In genomic region chr3:106068795-106069194, GRCh38 we compare ENCODE assay signal across 10 cellular contexts.
DNase-seq lines count a peak whose midpoint lies in the region; ATAC-seq and TF ChIP-seq lines count a peak whose summit lies in the region.
"Had no signal": no experiment of that assay in that cellular context is flagged by ENCODE, and none has a peak within 500 bp of the region (broad histone marks: within the 10 kb centered on the region; RNA-seq: fewer than 3 reads in every experiment).

No MANE protein-coding gene starts in this region.

- H3K9me3 Mint-ChIP-seq in activated CD4-positive, alpha-beta memory T cell treated with anti-CD3 and anti-CD28 coated beads for 36 hours, result peaks cover 8% of the 10 kb centered on the region
- peaks cover 13% of the 10 kb centered on the region for H3K9me3 Mint-ChIP-seq in activated CD4-positive, alpha-beta memory T cell treated with anti-CD3 and anti-CD28 coated beads, Interleukin-2, amount 10 ng/mL, durations not matched to agents 7 days and 5 days
- peaks cover 9% of the 10 kb centered on the region for H3K9me3 Mint-ChIP-seq in stimulated activated effector memory CD8-positive, alpha-beta T cell treated with anti-CD3 and anti-CD28 coated beads, Interleukin-12 subunit alpha, Interleukin-12 subunit beta, amount 100 ng/mL, for 72 hours

- ATAC-seq in HG02938 (IDR thresholded peaks at IDR 0.05; ENCODE audit: unreplicated experiment), result peak; percentile 89
- ATAC-seq in stimulated activated effector memory CD8-positive, alpha-beta T cell treated with anti-CD3 and anti-CD28 coated beads, Interleukin-12 subunit alpha, Interleukin-12 subunit beta, amount 100 ng/mL, for 72 hours, result peak; percentile 99
- no peak for ATAC-seq in GM21723 (IDR thresholded peaks at IDR 0.05; ENCODE audit: unreplicated experiment)

- peaks cover 3% of the 10 kb centered on the region for H3K36me3 Mint-ChIP-seq in activated CD4-positive, alpha-beta memory T cell treated with anti-CD3 and anti-CD28 coated beads for 36 hours
- H3K36me3 Mint-ChIP-seq in activated CD4-positive, alpha-beta memory T cell treated with anti-CD3 and anti-CD28 coated beads, Interleukin-2, amount 10 ng/mL, durations not matched to agents 7 days and 5 days (ENCODE audit: low read depth), result peaks cover 4% of the 10 kb centered on the region
- no peaks in the 10 kb centered on the region for H3K36me3 Mint-ChIP-seq in stimulated activated effector memory CD8-positive, alpha-beta T cell treated with anti-CD3 and anti-CD28 coated beads, Interleukin-12 subunit alpha, Interleukin-12 subunit beta, amount 100 ng/mL, for 72 hours

- peak overlapping the region in 3 of 5 donors; percentile 14 to 53 (median 46) for H3K27ac ChIP-seq in adrenal gland

- intact Hi-C loops in activated CD4-positive, alpha-beta memory T cell treated with anti-CD3 and anti-CD28 coated beads for 36 hours (cut with micrococcal nuclease), result loop anchor here (2.0 kb wide), 1 partner anchor 58 kb away; no protein-coding TSS in a partner anchor
- intact Hi-C loops in adrenal gland (cut with DNase I), result no loop called here

- H3K4me3 ChIP-seq in adrenal gland, result no peak overlapping the region

- no peak overlapping the region for H3K4me3 Mint-ChIP-seq in activated CD4-positive, alpha-beta memory T cell treated with anti-CD3 and anti-CD28 coated beads for 36 hours
- no peak overlapping the region for H3K4me3 Mint-ChIP-seq in activated CD4-positive, alpha-beta memory T cell treated with anti-CD3 and anti-CD28 coated beads, Interleukin-2, amount 10 ng/mL, durations not matched to agents 7 days and 5 days
- H3K4me3 Mint-ChIP-seq in stimulated activated effector memory CD8-positive, alpha-beta T cell treated with anti-CD3 and anti-CD28 coated beads, Interleukin-12 subunit alpha, Interleukin-12 subunit beta, amount 100 ng/mL, for 72 hours, result peak overlapping the region; percentile 50

- peaks cover 13% of the 10 kb centered on the region in 2 donors for H3K4me1 ChIP-seq in adrenal gland (replicated peaks in 1 of 2)

- no peaks in the 10 kb centered on the region for H3K36me3 ChIP-seq in adrenal gland (replicated peaks in 1 of 2)

- H3K9me3 ChIP-seq in adrenal gland (replicated peaks in 1 of 3), result peaks cover 0 to 1% (median 0%) of the 10 kb centered on the region in 3 donors

- POLR2A ChIA-PET in activated CD4-positive, alpha-beta memory T cell treated with anti-CD3 and anti-CD28 coated beads for 36 hours (lab: Charles Lee), result no interaction called here
- POLR2A ChIA-PET in activated CD4-positive, alpha-beta memory T cell treated with anti-CD3 and anti-CD28 coated beads, Interleukin-2, amount 10 ng/mL, durations not matched to agents 7 days and 5 days (lab: Charles Lee), result interaction anchor here (0.7 kb wide), 1 partner anchor 541 kb away, joined by 3 read pairs; no protein-coding TSS in a partner anchor

- H3K27me3 Mint-ChIP-seq in activated CD4-positive, alpha-beta memory T cell treated with anti-CD3 and anti-CD28 coated beads for 36 hours, result no peaks in the 10 kb centered on the region
- H3K27me3 Mint-ChIP-seq in activated CD4-positive, alpha-beta memory T cell treated with anti-CD3 and anti-CD28 coated beads, Interleukin-2, amount 10 ng/mL, durations not matched to agents 7 days and 5 days, result no peaks in the 10 kb centered on the region

- DNase-seq in activated CD4-positive, alpha-beta memory T cell treated with anti-CD3 and anti-CD28 coated beads for 36 hours, result no peak
- DNase-seq in activated CD4-positive, alpha-beta memory T cell treated with anti-CD3 and anti-CD28 coated beads, Interleukin-2, amount 10 ng/mL, durations not matched to agents 7 days and 5 days, result no peak
- peak in 5 of 7 donors; percentile 10 to 53 (median 23) for DNase-seq in adrenal gland
- no peak for DNase-seq in stimulated activated effector memory CD8-positive, alpha-beta T cell treated with anti-CD3 and anti-CD28 coated beads, Interleukin-12 subunit alpha, Interleukin-12 subunit beta, amount 100 ng/mL, for 72 hours (ENCODE audit: low spot score in 2 of 2)
- no peak for DNase-seq in NCI-H524 (lab: John Stamatoyannopoulos, UW)
- DNase-seq in NCI-H128 (lab: John Stamatoyannopoulos, UW; ENCODE audit: unreplicated experiment), result no peak
- DNase-seq: ACHN, NCI-H1694 had no signal

- H3K27ac Mint-ChIP-seq in activated CD4-positive, alpha-beta memory T cell treated with anti-CD3 and anti-CD28 coated beads for 36 hours, result peak overlapping the region; percentile 14
- H3K27ac Mint-ChIP-seq in activated CD4-positive, alpha-beta memory T cell treated with anti-CD3 and anti-CD28 coated beads, Interleukin-2, amount 10 ng/mL, durations not matched to agents 7 days and 5 days, result no peak overlapping the region
- H3K27ac Mint-ChIP-seq in stimulated activated effector memory CD8-positive, alpha-beta T cell treated with anti-CD3 and anti-CD28 coated beads, Interleukin-12 subunit alpha, Interleukin-12 subunit beta, amount 100 ng/mL, for 72 hours, result peak overlapping the region; percentile 85

- no peak for TF ChIP-seq POLR2A in adrenal gland (IDR thresholded peaks at IDR 0.05)

- CTCF ChIA-PET in activated CD4-positive, alpha-beta memory T cell treated with anti-CD3 and anti-CD28 coated beads for 36 hours (lab: Charles Lee), result no interaction called here
- CTCF ChIA-PET in activated CD4-positive, alpha-beta memory T cell treated with anti-CD3 and anti-CD28 coated beads, Interleukin-2, amount 10 ng/mL, durations not matched to agents 7 days and 5 days (lab: Charles Lee), result no interaction called here

- no peaks in the 10 kb centered on the region for H3K27me3 ChIP-seq in adrenal gland

- TF ChIP-seq CTCF in adrenal gland (IDR thresholded peaks at IDR 0.05), result no peak

- H3K4me1 Mint-ChIP-seq in activated CD4-positive, alpha-beta memory T cell treated with anti-CD3 and anti-CD28 coated beads for 36 hours (ENCODE audit: low read depth), result peaks cover 14% of the 10 kb centered on the region
- peaks cover 12% of the 10 kb centered on the region for H3K4me1 Mint-ChIP-seq in activated CD4-positive, alpha-beta memory T cell treated with anti-CD3 and anti-CD28 coated beads, Interleukin-2, amount 10 ng/mL, durations not matched to agents 7 days and 5 days
- peaks cover 25% of the 10 kb centered on the region for H3K4me1 Mint-ChIP-seq in stimulated activated effector memory CD8-positive, alpha-beta T cell treated with anti-CD3 and anti-CD28 coated beads, Interleukin-12 subunit alpha, Interleukin-12 subunit beta, amount 100 ng/mL, for 72 hours

- WGBS in adrenal gland, 4 donors, result 32 to 39% (median 36%) methylated on average over 2 of the region's 2 CpGs

Comparison
In these comparisons a context has a peak if more than half of its experiments do, and no peak if none do; other contexts are left out.
1. DNase-seq: peak in adrenal gland (5 of 7); none in activated CD4-positive, alpha-beta memory T cell treated with anti-CD3 and anti-CD28 coated beads for 36 hours (single experiment), activated CD4-positive, alpha-beta memory T cell treated with anti-CD3 and anti-CD28 coated beads, Interleukin-2, amount 10 ng/mL, durations not matched to agents 7 days and 5 days (single experiment), stimulated activated effector memory CD8-positive, alpha-beta T cell treated with anti-CD3 and anti-CD28 coated beads, Interleukin-12 subunit alpha, Interleukin-12 subunit beta, amount 100 ng/mL, for 72 hours (0 of 2), NCI-H524 (0 of 2) and NCI-H128 (single experiment).